Comparison of ENCODE assay signal across 1 cellular context in the genomic region with DNA sequence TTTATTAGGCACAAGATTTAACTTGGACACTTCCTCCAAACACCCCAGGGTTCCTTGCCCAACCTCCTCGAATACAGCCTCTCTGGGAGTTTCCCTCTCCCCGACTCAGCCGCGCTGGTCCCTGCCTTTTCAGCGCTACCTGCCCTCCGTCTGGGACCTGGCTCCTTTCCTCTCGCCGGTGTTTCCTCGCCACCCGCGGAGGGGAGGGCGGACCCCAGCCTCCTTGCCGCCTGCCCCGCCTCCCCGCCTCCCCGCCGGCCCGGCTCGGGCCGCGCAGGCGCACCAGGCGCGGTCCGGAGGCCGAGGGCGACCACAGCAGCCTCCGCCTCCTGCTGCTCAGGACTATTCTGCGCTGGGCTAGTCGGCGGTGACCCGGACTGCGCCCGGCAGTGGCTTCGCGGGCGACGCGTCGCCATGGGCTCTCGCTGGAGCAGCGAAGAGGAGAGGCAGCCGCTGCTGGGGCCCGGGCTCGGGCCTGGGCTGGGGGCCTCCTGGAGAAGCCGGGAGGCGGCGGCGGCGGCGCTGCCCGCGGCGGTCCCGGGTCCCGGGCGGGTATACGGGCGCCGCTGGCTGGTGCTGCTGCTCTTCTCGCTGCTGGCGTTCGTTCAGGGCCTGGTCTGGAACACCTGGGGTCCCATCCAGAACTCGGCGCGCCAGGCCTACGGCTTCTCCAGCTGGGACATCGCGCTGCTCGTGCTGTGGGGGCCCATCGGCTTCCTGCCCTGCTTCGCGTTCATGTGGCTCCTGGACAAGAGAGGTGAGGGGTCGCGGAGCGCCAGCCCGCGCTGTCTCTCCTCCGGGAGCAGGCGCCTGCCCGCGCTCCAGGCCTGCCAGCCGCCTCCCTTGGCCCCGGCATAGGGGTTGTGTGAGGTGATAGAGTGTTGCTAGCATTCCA.
TF ChIP-seq lines count a peak whose summit lies in the region.

A gene with protein sequence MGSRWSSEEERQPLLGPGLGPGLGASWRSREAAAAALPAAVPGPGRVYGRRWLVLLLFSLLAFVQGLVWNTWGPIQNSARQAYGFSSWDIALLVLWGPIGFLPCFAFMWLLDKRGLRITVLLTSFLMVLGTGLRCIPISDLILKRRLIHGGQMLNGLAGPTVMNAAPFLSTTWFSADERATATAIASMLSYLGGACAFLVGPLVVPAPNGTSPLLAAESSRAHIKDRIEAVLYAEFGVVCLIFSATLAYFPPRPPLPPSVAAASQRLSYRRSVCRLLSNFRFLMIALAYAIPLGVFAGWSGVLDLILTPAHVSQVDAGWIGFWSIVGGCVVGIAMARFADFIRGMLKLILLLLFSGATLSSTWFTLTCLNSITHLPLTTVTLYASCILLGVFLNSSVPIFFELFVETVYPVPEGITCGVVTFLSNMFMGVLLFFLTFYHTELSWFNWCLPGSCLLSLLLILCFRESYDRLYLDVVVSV (plus strand): TSS at position 291 of the 895 bp plus-strand sequence. CDS start 124 bp downstream, at position 415.

TF ChIP-seq in HepG2, 621 proteins besides CTCF, POLR2A, EP300 and RAD21 (continued from another document and continues in another):
- TF ChIP-seq MED8 (CRISPR knock-in tag; IDR thresholded peaks at IDR 0.05; ENCODE audit: insufficient replicate concordance) (peak; percentile 74), ZNF547 (CRISPR knock-in tag; IDR thresholded peaks at IDR 0.05) (peak; percentile 57; the same call in 1 of the 2 replicates), MED1 (CRISPR knock-in tag; IDR thresholded peaks at IDR 0.05) (no peak; the same call in 1 of the 2 replicates), SIX4 (CRISPR knock-in tag; IDR thresholded peaks at IDR 0.05) (peak; percentile 33; the same call in 1 of the 2 replicates), ZFP82 (CRISPR knock-in tag; IDR thresholded peaks at IDR 0.05; ENCODE audit: borderline replicate concordance) (0 out of 2 replicates have a peak, but pooled peaks have one; percentile 72), ZNF816 (CRISPR knock-in tag; IDR thresholded peaks at IDR 0.05; ENCODE audit: borderline replicate concordance) (peak; percentile 43; the same call in 1 of the 2 replicates), LCORL (IDR thresholded peaks at IDR 0.05) (no peak), LCORL (CRISPR knock-in tag; IDR thresholded peaks at IDR 0.05) (0 out of 2 replicates have a peak, but pooled peaks have one; percentile 22), KAT8 (CRISPR knock-in tag; IDR thresholded peaks at IDR 0.05) (no peak), ARID2 (CRISPR knock-in tag; IDR thresholded peaks at IDR 0.05; ENCODE audit: borderline replicate concordance) (no peak), ZNF234 (CRISPR knock-in tag; conservative IDR thresholded peaks at IDR 0.05) (no peak), JUNB (CRISPR knock-in tag; IDR thresholded peaks at IDR 0.05; ENCODE audit: borderline replicate concordance) (no peak), NR2F6 (IDR thresholded peaks at IDR 0.05) (no peak), NR2F6 (CRISPR knock-in tag; IDR thresholded peaks at IDR 0.05) (0 out of 2 replicates have a peak, but pooled peaks have one; percentile 23), EEA1 (CRISPR knock-in tag; IDR thresholded peaks at IDR 0.05; ENCODE audit: borderline replicate concordance) (no peak), CAMTA2 (CRISPR knock-in tag; IDR thresholded peaks at IDR 0.05; ENCODE audit: borderline replicate concordance) (peak; percentile 70; the same call in 1 of the 2 replicates), SOX13 (IDR thresholded peaks at IDR 0.05) (no peak), SOX13 (CRISPR knock-in tag; conservative IDR thresholded peaks at IDR 0.05 in 1 of 2, IDR thresholded peaks at IDR 0.05 in 1 of 2) (0 out of 4 replicates have a peak, but pooled peaks of 1 of the 2 experiments have one; percentile 23), ZNF720 (CRISPR knock-in tag; IDR thresholded peaks at IDR 0.05) (no peak), FOSL1 (CRISPR knock-in tag; IDR thresholded peaks at IDR 0.05; ENCODE audit: borderline replicate concordance) (peak; percentile 7; the same call in 1 of the 2 replicates), DR1 (CRISPR knock-in tag; IDR thresholded peaks at IDR 0.05) (peak; percentile 64), KMT2A (CRISPR knock-in tag; IDR thresholded peaks at IDR 0.05) (peak; percentile 72; the same call in 1 of the 2 replicates), ZNF317 (CRISPR knock-in tag; IDR thresholded peaks at IDR 0.05) (peak; percentile 40; the same call in 1 of the 2 replicates), ZNF598 (CRISPR knock-in tag; IDR thresholded peaks at IDR 0.05; ENCODE audit: borderline replicate concordance) (peak; percentile 66; the same call in 1 of the 2 replicates), PAF1 (CRISPR knock-in tag; IDR thresholded peaks at IDR 0.05) (no peak), ZNF205 (CRISPR knock-in tag; IDR thresholded peaks at IDR 0.05) (no peak), TBP (CRISPR knock-in tag; IDR thresholded peaks at IDR 0.05) (0 out of 2 replicates have a peak, but pooled peaks have one; percentile 27), KAT7 (CRISPR knock-in tag; IDR thresholded peaks at IDR 0.05; ENCODE audit: borderline replicate concordance) (peak; percentile 27; the same call in 1 of the 2 replicates)
- TF ChIP-seq, protein P1, sequence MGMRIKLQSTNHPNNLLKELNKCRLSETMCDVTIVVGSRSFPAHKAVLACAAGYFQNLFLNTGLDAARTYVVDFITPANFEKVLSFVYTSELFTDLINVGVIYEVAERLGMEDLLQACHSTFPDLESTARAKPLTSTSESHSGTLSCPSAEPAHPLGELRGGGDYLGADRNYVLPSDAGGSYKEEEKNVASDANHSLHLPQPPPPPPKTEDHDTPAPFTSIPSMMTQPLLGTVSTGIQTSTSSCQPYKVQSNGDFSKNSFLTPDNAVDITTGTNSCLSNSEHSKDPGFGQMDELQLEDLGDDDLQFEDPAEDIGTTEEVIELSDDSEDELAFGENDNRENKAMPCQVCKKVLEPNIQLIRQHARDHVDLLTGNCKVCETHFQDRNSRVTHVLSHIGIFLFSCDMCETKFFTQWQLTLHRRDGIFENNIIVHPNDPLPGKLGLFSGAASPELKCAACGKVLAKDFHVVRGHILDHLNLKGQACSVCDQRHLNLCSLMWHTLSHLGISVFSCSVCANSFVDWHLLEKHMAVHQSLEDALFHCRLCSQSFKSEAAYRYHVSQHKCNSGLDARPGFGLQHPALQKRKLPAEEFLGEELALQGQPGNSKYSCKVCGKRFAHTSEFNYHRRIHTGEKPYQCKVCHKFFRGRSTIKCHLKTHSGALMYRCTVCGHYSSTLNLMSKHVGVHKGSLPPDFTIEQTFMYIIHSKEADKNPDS (CRISPR knock-in tag; IDR thresholded peaks at IDR 0.05), result no peak; the same call in 1 of the 2 replicates
- TF ChIP-seq, protein P2, sequence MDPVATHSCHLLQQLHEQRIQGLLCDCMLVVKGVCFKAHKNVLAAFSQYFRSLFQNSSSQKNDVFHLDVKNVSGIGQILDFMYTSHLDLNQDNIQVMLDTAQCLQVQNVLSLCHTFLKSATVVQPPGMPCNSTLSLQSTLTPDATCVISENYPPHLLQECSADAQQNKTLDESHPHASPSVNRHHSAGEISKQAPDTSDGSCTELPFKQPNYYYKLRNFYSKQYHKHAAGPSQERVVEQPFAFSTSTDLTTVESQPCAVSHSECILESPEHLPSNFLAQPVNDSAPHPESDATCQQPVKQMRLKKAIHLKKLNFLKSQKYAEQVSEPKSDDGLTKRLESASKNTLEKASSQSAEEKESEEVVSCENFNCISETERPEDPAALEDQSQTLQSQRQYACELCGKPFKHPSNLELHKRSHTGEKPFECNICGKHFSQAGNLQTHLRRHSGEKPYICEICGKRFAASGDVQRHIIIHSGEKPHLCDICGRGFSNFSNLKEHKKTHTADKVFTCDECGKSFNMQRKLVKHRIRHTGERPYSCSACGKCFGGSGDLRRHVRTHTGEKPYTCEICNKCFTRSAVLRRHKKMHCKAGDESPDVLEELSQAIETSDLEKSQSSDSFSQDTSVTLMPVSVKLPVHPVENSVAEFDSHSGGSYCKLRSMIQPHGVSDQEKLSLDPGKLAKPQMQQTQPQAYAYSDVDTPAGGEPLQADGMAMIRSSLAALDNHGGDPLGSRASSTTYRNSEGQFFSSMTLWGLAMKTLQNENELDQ (CRISPR knock-in tag; IDR thresholded peaks at IDR 0.05; ENCODE audit: borderline replicate concordance), result no peak
- TF ChIP-seq, protein P3, sequence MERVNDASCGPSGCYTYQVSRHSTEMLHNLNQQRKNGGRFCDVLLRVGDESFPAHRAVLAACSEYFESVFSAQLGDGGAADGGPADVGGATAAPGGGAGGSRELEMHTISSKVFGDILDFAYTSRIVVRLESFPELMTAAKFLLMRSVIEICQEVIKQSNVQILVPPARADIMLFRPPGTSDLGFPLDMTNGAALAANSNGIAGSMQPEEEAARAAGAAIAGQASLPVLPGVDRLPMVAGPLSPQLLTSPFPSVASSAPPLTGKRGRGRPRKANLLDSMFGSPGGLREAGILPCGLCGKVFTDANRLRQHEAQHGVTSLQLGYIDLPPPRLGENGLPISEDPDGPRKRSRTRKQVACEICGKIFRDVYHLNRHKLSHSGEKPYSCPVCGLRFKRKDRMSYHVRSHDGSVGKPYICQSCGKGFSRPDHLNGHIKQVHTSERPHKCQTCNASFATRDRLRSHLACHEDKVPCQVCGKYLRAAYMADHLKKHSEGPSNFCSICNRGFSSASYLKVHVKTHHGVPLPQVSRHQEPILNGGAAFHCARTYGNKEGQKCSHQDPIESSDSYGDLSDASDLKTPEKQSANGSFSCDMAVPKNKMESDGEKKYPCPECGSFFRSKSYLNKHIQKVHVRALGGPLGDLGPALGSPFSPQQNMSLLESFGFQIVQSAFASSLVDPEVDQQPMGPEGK (CRISPR knock-in tag; IDR thresholded peaks at IDR 0.05), result peak; percentile 61; the same call in 1 of the 2 replicates
- TF ChIP-seq, protein P4, sequence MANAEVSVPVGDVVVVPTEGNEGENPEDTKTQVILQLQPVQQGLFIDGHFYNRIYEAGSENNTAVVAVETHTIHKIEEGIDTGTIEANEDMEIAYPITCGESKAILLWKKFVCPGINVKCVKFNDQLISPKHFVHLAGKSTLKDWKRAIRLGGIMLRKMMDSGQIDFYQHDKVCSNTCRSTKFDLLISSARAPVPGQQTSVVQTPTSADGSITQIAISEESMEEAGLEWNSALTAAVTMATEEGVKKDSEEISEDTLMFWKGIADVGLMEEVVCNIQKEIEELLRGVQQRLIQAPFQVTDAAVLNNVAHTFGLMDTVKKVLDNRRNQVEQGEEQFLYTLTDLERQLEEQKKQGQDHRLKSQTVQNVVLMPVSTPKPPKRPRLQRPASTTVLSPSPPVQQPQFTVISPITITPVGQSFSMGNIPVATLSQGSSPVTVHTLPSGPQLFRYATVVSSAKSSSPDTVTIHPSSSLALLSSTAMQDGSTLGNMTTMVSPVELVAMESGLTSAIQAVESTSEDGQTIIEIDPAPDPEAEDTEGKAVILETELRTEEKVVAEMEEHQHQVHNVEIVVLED (CRISPR knock-in tag; IDR thresholded peaks at IDR 0.05; ENCODE audit: borderline replicate concordance), result peak; percentile 53; the same call in 1 of the 2 replicates
- TF ChIP-seq, protein P5, sequence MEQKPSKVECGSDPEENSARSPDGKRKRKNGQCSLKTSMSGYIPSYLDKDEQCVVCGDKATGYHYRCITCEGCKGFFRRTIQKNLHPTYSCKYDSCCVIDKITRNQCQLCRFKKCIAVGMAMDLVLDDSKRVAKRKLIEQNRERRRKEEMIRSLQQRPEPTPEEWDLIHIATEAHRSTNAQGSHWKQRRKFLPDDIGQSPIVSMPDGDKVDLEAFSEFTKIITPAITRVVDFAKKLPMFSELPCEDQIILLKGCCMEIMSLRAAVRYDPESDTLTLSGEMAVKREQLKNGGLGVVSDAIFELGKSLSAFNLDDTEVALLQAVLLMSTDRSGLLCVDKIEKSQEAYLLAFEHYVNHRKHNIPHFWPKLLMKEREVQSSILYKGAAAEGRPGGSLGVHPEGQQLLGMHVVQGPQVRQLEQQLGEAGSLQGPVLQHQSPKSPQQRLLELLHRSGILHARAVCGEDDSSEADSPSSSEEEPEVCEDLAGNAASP (CRISPR knock-in tag; IDR thresholded peaks at IDR 0.05; ENCODE audit: borderline replicate concordance), result peak; percentile 41; the same call in 1 of the 2 replicates
- TF ChIP-seq, protein P6, sequence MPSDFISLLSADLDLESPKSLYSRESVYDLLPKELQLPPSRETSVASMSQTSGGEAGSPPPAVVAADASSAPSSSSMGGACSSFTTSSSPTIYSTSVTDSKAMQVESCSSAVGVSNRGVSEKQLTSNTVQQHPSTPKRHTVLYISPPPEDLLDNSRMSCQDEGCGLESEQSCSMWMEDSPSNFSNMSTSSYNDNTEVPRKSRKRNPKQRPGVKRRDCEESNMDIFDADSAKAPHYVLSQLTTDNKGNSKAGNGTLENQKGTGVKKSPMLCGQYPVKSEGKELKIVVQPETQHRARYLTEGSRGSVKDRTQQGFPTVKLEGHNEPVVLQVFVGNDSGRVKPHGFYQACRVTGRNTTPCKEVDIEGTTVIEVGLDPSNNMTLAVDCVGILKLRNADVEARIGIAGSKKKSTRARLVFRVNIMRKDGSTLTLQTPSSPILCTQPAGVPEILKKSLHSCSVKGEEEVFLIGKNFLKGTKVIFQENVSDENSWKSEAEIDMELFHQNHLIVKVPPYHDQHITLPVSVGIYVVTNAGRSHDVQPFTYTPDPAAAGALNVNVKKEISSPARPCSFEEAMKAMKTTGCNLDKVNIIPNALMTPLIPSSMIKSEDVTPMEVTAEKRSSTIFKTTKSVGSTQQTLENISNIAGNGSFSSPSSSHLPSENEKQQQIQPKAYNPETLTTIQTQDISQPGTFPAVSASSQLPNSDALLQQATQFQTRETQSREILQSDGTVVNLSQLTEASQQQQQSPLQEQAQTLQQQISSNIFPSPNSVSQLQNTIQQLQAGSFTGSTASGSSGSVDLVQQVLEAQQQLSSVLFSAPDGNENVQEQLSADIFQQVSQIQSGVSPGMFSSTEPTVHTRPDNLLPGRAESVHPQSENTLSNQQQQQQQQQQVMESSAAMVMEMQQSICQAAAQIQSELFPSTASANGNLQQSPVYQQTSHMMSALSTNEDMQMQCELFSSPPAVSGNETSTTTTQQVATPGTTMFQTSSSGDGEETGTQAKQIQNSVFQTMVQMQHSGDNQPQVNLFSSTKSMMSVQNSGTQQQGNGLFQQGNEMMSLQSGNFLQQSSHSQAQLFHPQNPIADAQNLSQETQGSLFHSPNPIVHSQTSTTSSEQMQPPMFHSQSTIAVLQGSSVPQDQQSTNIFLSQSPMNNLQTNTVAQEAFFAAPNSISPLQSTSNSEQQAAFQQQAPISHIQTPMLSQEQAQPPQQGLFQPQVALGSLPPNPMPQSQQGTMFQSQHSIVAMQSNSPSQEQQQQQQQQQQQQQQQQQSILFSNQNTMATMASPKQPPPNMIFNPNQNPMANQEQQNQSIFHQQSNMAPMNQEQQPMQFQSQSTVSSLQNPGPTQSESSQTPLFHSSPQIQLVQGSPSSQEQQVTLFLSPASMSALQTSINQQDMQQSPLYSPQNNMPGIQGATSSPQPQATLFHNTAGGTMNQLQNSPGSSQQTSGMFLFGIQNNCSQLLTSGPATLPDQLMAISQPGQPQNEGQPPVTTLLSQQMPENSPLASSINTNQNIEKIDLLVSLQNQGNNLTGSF (CRISPR knock-in tag; IDR thresholded peaks at IDR 0.05), result peak; percentile 86
